8 cellular contexts compared by ENCODE assay signal in genomic region chr4:55947912-55948725, GRCh38. TPM values are rescaled to one million over a fixed set of nuclear protein-coding genes. Genes with fewer than 3 reads are reported as not detected.
DNase-seq lines count a peak whose midpoint lies in the region; ATAC-seq, FAIRE-seq and TF ChIP-seq lines count a peak whose summit lies in the region.

No MANE protein-coding gene starts in this region.

- no peaks in the 10 kb centered on the region for H3K27me3 ChIP-seq in mammary epithelial cell (ENCODE audit: insufficient read depth, low read length)
- H3K27me3 ChIP-seq in HepG2 (ENCODE audit: control insufficient read depth in 1 of 2, insufficient read depth in 2 of 2, low read length in 2 of 2) = no peaks in the 10 kb centered on the region; a peak in 1 of 5 replicates

- peak; percentile 0 for ATAC-seq in HG03064 (IDR thresholded peaks at IDR 0.05; ENCODE audit: low read depth, unreplicated experiment)
- ATAC-seq in HepG2 = no peak
- no peak for ATAC-seq in HG03095 (IDR thresholded peaks at IDR 0.05; ENCODE audit: unreplicated experiment)

- CTCF ChIA-PET in mammary epithelial cell (lab: Charles Lee; ENCODE audit: low non-redundant PET) = interaction anchor here (0.6 to 0.8 kb wide), 3 partner anchors 10 to 423 kb away, joined by 3 to 5 read pairs (median 4); no protein-coding TSS in a partner anchor
- CTCF ChIA-PET in HepG2 (lab: Yijun Ruan, JAX; ENCODE audit: low intra/inter-chr PET ratio, low total read pairs) = interaction anchor here (1.2 to 1.3 kb wide), 2 partner anchors 100 to 354 kb away, joined by 5 read pairs; no protein-coding TSS in a partner anchor

- no peak for TF ChIP-seq POLR2A in HepG2 (IDR thresholded peaks at IDR 0.05; ENCODE audit: insufficient read depth in 1 of 2, low read depth in 2 of 2, low read length in 2 of 2)

- TF ChIP-seq EP300 in HepG2 (IDR thresholded peaks at IDR 0.05; ENCODE audit: low read depth in 2 of 2, low read length in 2 of 2) (no peak), HepG2 (CRISPR knock-in tag; IDR thresholded peaks at IDR 0.05; ENCODE audit: borderline replicate concordance) (no peak)

- H3K4me1 ChIP-seq in mammary epithelial cell (ENCODE audit: insufficient read depth, low read length) = peaks cover 22% of the 10 kb centered on the region
- peaks cover 31% of the 10 kb centered on the region for H3K4me1 ChIP-seq in HepG2 (ENCODE audit: insufficient read depth, low read length)

- H4K20me1 ChIP-seq in mammary epithelial cell (ENCODE audit: insufficient read depth, low read length) (no peaks in the 10 kb centered on the region), HepG2 (ENCODE audit: insufficient read depth, low read length) (no peaks in the 10 kb centered on the region)

- no peak for TF ChIP-seq RAD21 in HepG2 (CRISPR knock-in tag; IDR thresholded peaks at IDR 0.05)

- no peak for FAIRE-seq in HepG2 (lab: Jason Lieb, UNC)

- DNase-seq in NCI-H748 treated with DMSO at 0.1 percent for 48 hours (lab: John Stamatoyannopoulos, UW) (peak; percentile 45), NCI-H748 (lab: John Stamatoyannopoulos, UW; ENCODE audit: unreplicated experiment) (no peak), T follicular helper cell (ENCODE audit: low read depth) (peak; percentile 40), mammary epithelial cell (peak; percentile 93), HepG2 (ENCODE audit: low spot score) (peak; percentile 36)
- DNase-seq in stimulated activated CD8-positive, alpha-beta memory T cell treated with anti-CD3 and anti-CD28 coated beads, Interleukin-4, amount 100 ng/mL, for 24 hours (ENCODE audit: low read depth) = peak; percentile 7

- H3K9me3 ChIP-seq in mammary epithelial cell (replicated peaks; ENCODE audit: insufficient read depth, low read length) (no peaks in the 10 kb centered on the region), HepG2 (ENCODE audit: low read length) (no peaks in the 10 kb centered on the region)

- intact Hi-C loops in mammary epithelial cell (cut with micrococcal nuclease) = loop anchor here (1.0 to 10.0 kb wide), 5 partner anchors 41 to 887 kb away; a partner anchor contains a TSS
- intact Hi-C loops in HepG2 (cut with micrococcal nuclease; ENCODE audit: unreplicated experiment) = loop anchor here (1.0 to 10.0 kb wide), 4 partner anchors 101 to 439 kb away; partner anchors contain the start of gene AASDH

- dilution Hi-C loops in mammary epithelial cell (cut with HindIII; ENCODE audit: low sequenced_read_pairs) = no loop called here

- POLR2A ChIA-PET in HepG2 (lab: Yijun Ruan, JAX) = interaction anchor here (1.1 to 2.2 kb wide), 4 partner anchors 10 to 439 kb away, joined by 3 to 8 read pairs (median 4); partner anchors contain the start of gene AASDH

- WGBS in mammary epithelial cell (ENCODE audit: low coverage, missing lambda C conversion rate) = 0% methylated on average over 12 of the region's 19 CpGs
- 2% methylated on average over 16 of the region's 19 CpGs for WGBS in HepG2 (ENCODE audit: low lambda C conversion rate)

- H3K27ac ChIP-seq in mammary epithelial cell (ENCODE audit: insufficient read depth, low read depth, low read length) (peak overlapping the region; percentile 92), HepG2 (ENCODE audit: extremely low read length, insufficient read depth, low read length) (peak overlapping the region; percentile 97)

- H2AFZ ChIP-seq in mammary epithelial cell (ENCODE audit: low read depth, low read length) (peak overlapping the region; percentile 93), HepG2 (ENCODE audit: low read length) (peak overlapping the region; percentile 56)

- TF ChIP-seq CTCF in mammary epithelial cell (conservative IDR thresholded peaks at IDR 0.05 in 1 of 2, IDR thresholded peaks at IDR 0.05 in 1 of 2; ENCODE audit: extremely low read depth in 1 of 2, insufficient read depth in 1 of 2, low read depth in 1 of 2, low read length in 2 of 2) (no peak), HepG2 (CRISPR knock-in tag; IDR thresholded peaks at IDR 0.05) (no peak)

- H3K36me3 ChIP-seq in mammary epithelial cell (ENCODE audit: insufficient read depth, low read length) (peaks cover 4% of the 10 kb centered on the region), HepG2 (replicated peaks in 1 of 2; ENCODE audit: control insufficient read depth in 1 of 2, insufficient read depth in 2 of 2, low read length in 2 of 2) (peaks cover 0 to 3% of the 10 kb centered on the region in 2 experiments; a peak in 1 of 5 replicates)

- peaks cover 33% of the 10 kb centered on the region for H3K79me2 ChIP-seq in mammary epithelial cell (ENCODE audit: insufficient read depth, low read length)
- H3K79me2 ChIP-seq in HepG2 (ENCODE audit: insufficient read depth, low read length) = peaks cover 4% of the 10 kb centered on the region

- H3K4me2 ChIP-seq in mammary epithelial cell (ENCODE audit: insufficient read depth, low read depth, low read length) = peak overlapping the region; percentile 89
- peak overlapping the region; percentile 97 for H3K4me2 ChIP-seq in HepG2 (ENCODE audit: low read depth, low read length)

- peak overlapping the region; percentile 74 for H3K9ac ChIP-seq in mammary epithelial cell (ENCODE audit: insufficient read depth, low read length)
- peak overlapping the region; percentile 81 for H3K9ac ChIP-seq in HepG2 (ENCODE audit: insufficient read depth, low read depth, low read length)

- H3K4me3 ChIP-seq in mammary epithelial cell (replicated peaks in 1 of 3; ENCODE audit: insufficient read depth in 1 of 3, low read depth in 2 of 3, low read length in 3 of 3) (peak overlapping the region; percentile 76 to 94 (median 83)), HepG2 (replicated peaks in 1 of 3; ENCODE audit: insufficient read depth in 1 of 3, low read depth in 2 of 3, low read length in 3 of 3) (peak overlapping the region; percentile 85 to 92 (median 85))

- BruUV-seq in mammary epithelial cell (replicated peaks; lab: Mats Ljungman, UMichigan) (no TSS peak), HepG2 (replicated peaks; lab: Mats Ljungman, UMichigan) (TSS peak; percentile 79)

- in situ Hi-C loops in mammary epithelial cell (cut with MboI; ENCODE audit: low sequenced_read_pairs in 2 of 2) = no loop called here
- in situ Hi-C loops in HepG2 (cut with HindIII; ENCODE audit: extremely low pct_ligation_motif_present, low pct_unique_long_range_greater_than_20kb) = loop anchor here (5.0 kb wide), 1 partner anchor 354 kb away; no protein-coding TSS in a partner anchor

TF ChIP-seq in HepG2, 621 proteins besides CTCF, POLR2A, EP300 and RAD21 (continues in another document):
- TF ChIP-seq POGZ (CRISPR knock-in tag; IDR thresholded peaks at IDR 0.05) (no peak), ARID3A (IDR thresholded peaks at IDR 0.05; ENCODE audit: low read depth, low read length) (no peak), SUZ12 (IDR thresholded peaks at IDR 0.05; ENCODE audit: low read depth, low read length) (no peak), ASH2L (IDR thresholded peaks at IDR 0.05; ENCODE audit: insufficient read length, low read depth, low read length) (no peak), ZBTB34 (CRISPR knock-in tag; IDR thresholded peaks at IDR 0.05) (peak; percentile 37; the same call in 1 of the 2 replicates)

RNA-seq across cellular contexts. Expression of gene CEP135, which starts 0.6 kb away (rescaled TPM):
- total RNA-seq in mammary epithelial cell (1 to 10 TPM; 5.3 to 7.3 TPM), HepG2 (2016; rRNA removed; fragmentation: Illumina TruSeq; extraction: Trizol) (8.4 and 8.8 TPM in 2 replicates)
- polyA plus RNA-seq in mammary epithelial cell (2.0 TPM), HepG2 (2011; rRNA removed) (0.89 and 1.7 TPM in 2 replicates)
- polyA minus RNA-seq in mammary epithelial cell = 5.6 TPM
- 2.2 and 2.4 TPM in 2 replicates for total RNA-seq in HepG2 (2016; cell fraction: cytosol; rRNA removed; fragmentation: Illumina TruSeq; extraction: Trizol; ENCODE audit: low read depth)
- total RNA-seq in HepG2 (2016; cell fraction: insoluble cytoplasmic fraction; rRNA removed; fragmentation: Illumina TruSeq; extraction: Trizol) = 7.3 and 8.4 TPM in 2 replicates
- 2.9 and 3.2 TPM in 2 replicates for total RNA-seq in HepG2 (2016; cell fraction: membrane; rRNA removed; fragmentation: Illumina TruSeq; extraction: Trizol)
- 17.3 and 17.4 TPM in 2 replicates for total RNA-seq in HepG2 (2016; cell fraction: nucleus; rRNA removed; fragmentation: Illumina TruSeq; extraction: Trizol)
- 0.37 and 0.47 TPM in 2 replicates for polyA plus RNA-seq in HepG2 (2011; cell fraction: cytosol; rRNA removed)
- 1.7 and 2.2 TPM in 2 replicates for polyA plus RNA-seq in HepG2 (2011; cell fraction: nucleus; rRNA removed)
- 1.0 and 2.1 TPM in 2 replicates for polyA plus RNA-seq in HepG2 (2012)
- polyA plus RNA-seq in HepG2 (2016; cell fraction: cytosol; fragmentation: Illumina TruSeq; extraction: Trizol; ENCODE audit: low read depth) = 0.09 and 0.11 TPM in 2 replicates
- 6.2 and 6.7 TPM in 2 replicates for polyA plus RNA-seq in HepG2 (2016; cell fraction: insoluble cytoplasmic fraction; fragmentation: Illumina TruSeq; extraction: Trizol; ENCODE audit: low read depth)
- polyA plus RNA-seq in HepG2 (2016; cell fraction: membrane; fragmentation: Illumina TruSeq; extraction: Trizol; ENCODE audit: low read depth) = 0.48 and 0.52 TPM in 2 replicates
- 15.7 and 16.2 TPM in 2 replicates for polyA plus RNA-seq in HepG2 (2016; cell fraction: nucleus; fragmentation: Illumina TruSeq; extraction: Trizol; ENCODE audit: insufficient read depth, low read depth)
- polyA minus RNA-seq in HepG2 (2011; rRNA and poly(A)+ RNA removed; ENCODE audit: low replicate concordance) = 1.0 and 3.6 TPM in 2 replicates
- polyA minus RNA-seq in HepG2 (2011; cell fraction: cytosol; rRNA and poly(A)+ RNA removed) = 1.1 TPM in 2 replicates
- polyA minus RNA-seq in HepG2 (2011; cell fraction: nucleus; rRNA and poly(A)+ RNA removed) = 11.7 and 15.8 TPM in 2 replicates
